In genomic region chr21:36704281-36704957, GRCh38 we compare ENCODE assay signal across 16 cellular contexts. TPM values are rescaled to one million over a fixed set of nuclear protein-coding genes. Genes with fewer than 3 reads are reported as not detected.
A peak's percentile ranks its signal among the peaks of the same experiment; 100 is the strongest.
DNase-seq lines count a peak whose midpoint lies in the region; ATAC-seq and TF ChIP-seq lines count a peak whose summit lies in the region.
"Had no signal": no experiment of that assay in that cellular context is flagged by ENCODE, and none has a peak within 500 bp of the region (broad histone marks: within the 10 kb centered on the region; RNA-seq: fewer than 3 reads in every experiment).

No MANE protein-coding gene starts in this region.

- no peak overlapping the region for H3K23ac ChIP-seq in neuronal stem cell (ENCODE audit: low read depth, low read length, poor library complexity)

- H4K91ac ChIP-seq in neuronal stem cell (ENCODE audit: low read depth, low read length, poor library complexity), result no peak overlapping the region

- POLR2A ChIA-PET in CD4-positive, alpha-beta T cell (lab: Charles Lee), result no interaction called here

- peaks cover 8 to 28% of the 10 kb centered on the region in 2 donors for H3K4me1 ChIP-seq in neuronal stem cell (ENCODE audit: control insufficient read depth in 2 of 2, insufficient read depth in 1 of 2, low read depth in 1 of 2, low read length in 2 of 2)

- no peak overlapping the region for H2AK5ac ChIP-seq in neuronal stem cell (ENCODE audit: low read depth, low read length)

- H3K36me3 ChIP-seq in H7 (replicated peaks; ENCODE audit: control insufficient read depth, insufficient read depth, low read length), result no peaks in the 10 kb centered on the region
- no peaks in the 10 kb centered on the region for H3K36me3 ChIP-seq in neuronal stem cell (replicated peaks in 1 of 2; ENCODE audit: control insufficient read depth in 2 of 2, insufficient read depth in 2 of 2, low read length in 2 of 2)

- no peak overlapping the region for H2BK5ac ChIP-seq in neuronal stem cell (ENCODE audit: low read length)

- no peak overlapping the region for H2BK12ac ChIP-seq in neuronal stem cell (ENCODE audit: low read length)

- no peak overlapping the region for H3K27ac ChIP-seq in CD4-positive, alpha-beta T cell (ENCODE audit: low read depth, low read length)
- no peak overlapping the region for H3K27ac ChIP-seq in neuronal stem cell (replicated peaks; ENCODE audit: low read length)

- no peak for DNase-seq in CD4-positive, alpha-beta T cell
- DNase-seq in H7, result peak; percentile 80
- no peak for DNase-seq in endothelial cell (ENCODE audit: low spot score)
- no peak for DNase-seq in neuronal stem cell (ENCODE audit: low spot score)
- DNase-seq in NCI-H526 (lab: John Stamatoyannopoulos, UW), result no peak
- DNase-seq in DMS79 (lab: John Stamatoyannopoulos, UW), result no peak
- DNase-seq in NOMO-1 (lab: John Stamatoyannopoulos, UW; ENCODE audit: unreplicated experiment in 2 of 2), result no peak
- no peak for DNase-seq in Right ventricle myocardium superior
- DNase-seq: anterior cingulate cortex; CD4-positive, alpha-beta memory T cell; foreskin melanocyte; NCI-H1092; NCI-H510A treated with DMSO at 0.1 percent for 48 hours; T1000 had no signal

- CTCF ChIA-PET in CD4-positive, alpha-beta T cell (lab: Charles Lee), result no interaction called here

- H3K27me3 Mint-ChIP-seq in CD4-positive, alpha-beta T cell, result peaks cover 80% of the 10 kb centered on the region
- H3K27me3 Mint-ChIP-seq in endothelial cell (ENCODE audit: unreplicated experiment), result peaks cover 37% of the 10 kb centered on the region

- no peaks in the 10 kb centered on the region for H3K36me3 Mint-ChIP-seq in CD4-positive, alpha-beta T cell (ENCODE audit: low read depth)
- H3K36me3 Mint-ChIP-seq in endothelial cell (ENCODE audit: low read depth, unreplicated experiment), result peaks cover 16% of the 10 kb centered on the region
- H3K36me3 Mint-ChIP-seq: CD4-positive, alpha-beta memory T cell; natural killer cell treated with Interleukin-12 subunit alpha and Interleukin-12 subunit beta and Interleukin-15 and Interleukin-18, amount 100 ng/mL, for 72 hours had no signal

- H3K4me2 ChIP-seq in neuronal stem cell (ENCODE audit: insufficient read depth, low read length, poor library complexity, severe bottlenecking), result peak overlapping the region; percentile 19

- no peak overlapping the region for H2BK120ac ChIP-seq in neuronal stem cell (ENCODE audit: low read depth, low read length)

- no peak for ATAC-seq in CD4-positive, alpha-beta T cell (ENCODE audit: poor library complexity)
- ATAC-seq in Right ventricle myocardium superior (ENCODE audit: poor library complexity), result no peak
- ATAC-seq: natural killer cell treated with Interleukin-12 subunit alpha and Interleukin-12 subunit beta and Interleukin-15 and Interleukin-18, amount 100 ng/mL, for 72 hours had no signal

- no peak overlapping the region for H3K14ac ChIP-seq in neuronal stem cell (ENCODE audit: low read length)

- H3K9me3 ChIP-seq in CD4-positive, alpha-beta T cell (ENCODE audit: control insufficient read depth, low read length), result no peaks in the 10 kb centered on the region
- H3K9me3 ChIP-seq in neuronal stem cell (replicated peaks in 1 of 2; ENCODE audit: control insufficient read depth in 2 of 2, insufficient read depth in 1 of 2, low read depth in 1 of 2, low read length in 2 of 2), result peaks cover 0 to 3% of the 10 kb centered on the region in 2 donors

- H3K18ac ChIP-seq in neuronal stem cell (ENCODE audit: low read length), result peak overlapping the region; percentile 71

- whole genome bisulfite sequencing in neuronal stem cell (ENCODE audit: extremely low coverage in 2 of 2, insufficient read length in 2 of 2, insufficient replicate concordance in 1 of 2), 2 donors, result no CpG with 5 or more reads among the region's 49 CpGs

- H3K27ac Mint-ChIP-seq in CD4-positive, alpha-beta T cell, result no peak overlapping the region
- no peak overlapping the region for H3K27ac Mint-ChIP-seq in endothelial cell (ENCODE audit: unreplicated experiment)
- H3K27ac Mint-ChIP-seq: CD4-positive, alpha-beta memory T cell; natural killer cell treated with Interleukin-12 subunit alpha and Interleukin-12 subunit beta and Interleukin-15 and Interleukin-18, amount 100 ng/mL, for 72 hours had no signal

- intact Hi-C loops in CD4-positive, alpha-beta T cell (cut with DNase I, micrococcal nuclease), result no loop called here
- intact Hi-C loops in Right ventricle myocardium superior (cut with DNase I), result no loop called here

- H3K9ac ChIP-seq in neuronal stem cell (ENCODE audit: low read depth, low read length, poor library complexity), result no peak overlapping the region

- no peaks in the 10 kb centered on the region for H3K9me3 Mint-ChIP-seq in CD4-positive, alpha-beta T cell
- H3K9me3 Mint-ChIP-seq in endothelial cell (ENCODE audit: unreplicated experiment), result no peaks in the 10 kb centered on the region
- H3K9me3 Mint-ChIP-seq: CD4-positive, alpha-beta memory T cell; natural killer cell treated with Interleukin-12 subunit alpha and Interleukin-12 subunit beta and Interleukin-15 and Interleukin-18, amount 100 ng/mL, for 72 hours had no signal

- peak overlapping the region; percentile 25 for H3K4me3 Mint-ChIP-seq in CD4-positive, alpha-beta T cell
- peak overlapping the region; percentile 51 for H3K4me3 Mint-ChIP-seq in endothelial cell (ENCODE audit: unreplicated experiment)
- H3K4me3 Mint-ChIP-seq: natural killer cell treated with Interleukin-12 subunit alpha and Interleukin-12 subunit beta and Interleukin-15 and Interleukin-18, amount 100 ng/mL, for 72 hours had no signal

- H3K4me1 Mint-ChIP-seq in CD4-positive, alpha-beta T cell (ENCODE audit: low read depth), result peaks cover 56% of the 10 kb centered on the region
- H3K4me1 Mint-ChIP-seq in endothelial cell (ENCODE audit: unreplicated experiment), result peaks cover 44% of the 10 kb centered on the region

- H3K4ac ChIP-seq in neuronal stem cell (ENCODE audit: low read length), result no peak overlapping the region

- H3K79me1 ChIP-seq in neuronal stem cell (ENCODE audit: low read depth, low read length), result peaks cover 1% of the 10 kb centered on the region

- H4K8ac ChIP-seq in neuronal stem cell (ENCODE audit: low read depth, low read length), result no peak overlapping the region

- H3K4me3 ChIP-seq in H7 (ENCODE audit: insufficient read depth, low read depth, low read length) (peak overlapping the region; percentile 14; the same call in 1 of the 2 replicates), neuronal stem cell (ENCODE audit: low read length in 2 of 2) (no peak overlapping the region)

- peak overlapping the region; percentile 0 for H2BK15ac ChIP-seq in neuronal stem cell (ENCODE audit: low read length)

- peaks cover 99% of the 10 kb centered on the region for H3K27me3 ChIP-seq in CD4-positive, alpha-beta T cell (ENCODE audit: control insufficient read depth, insufficient read depth, low read length)
- H3K27me3 ChIP-seq in H7 (ENCODE audit: control insufficient read depth, insufficient read depth, low read length), result peaks cover 100% of the 10 kb centered on the region
- peaks cover 92 to 100% (median 100%) of the 10 kb centered on the region in 3 experiments for H3K27me3 ChIP-seq in neuronal stem cell (ENCODE audit: control insufficient read depth in 3 of 3, insufficient read depth in 3 of 3, low read depth in 1 of 3, low read length in 3 of 3)

- no peak for TF ChIP-seq CTCF in CD4-positive, alpha-beta T cell (IDR thresholded peaks at IDR 0.05)
- no peak for TF ChIP-seq CTCF in endothelial cell (IDR thresholded peaks at IDR 0.05; ENCODE audit: unreplicated experiment)

- H2AFZ ChIP-seq in neuronal stem cell (ENCODE audit: low read length), result peak overlapping the region; percentile 63

RNA-seq across cellular contexts. Expression of gene SIM2, which starts 5.5 kb away (rescaled TPM):
- total RNA-seq in CD4-positive, alpha-beta T cell, result not detected
- 0.07 and 0.11 TPM in 2 replicates for total RNA-seq in H7 (2014; rRNA removed; shearing (Covaris generic))
- total RNA-seq in endothelial cell (ENCODE audit: unreplicated experiment) (17.1 TPM), Right ventricle myocardium superior (not detected)
- polyA plus RNA-seq in neuronal stem cell (2013, experiment 1 of 2), result 0.06 TPM
- 0.08 TPM for polyA plus RNA-seq in neuronal stem cell (2013, experiment 2 of 2)
- total RNA-seq: CD4-positive, alpha-beta memory T cell; temporal lobe had no signal

Comparison
In these comparisons a context has a peak if more than half of its experiments do, and no peak if none do; other contexts are left out.
1. RNA of gene SIM2, which starts 5.5 kb away (total RNA-seq): 17.1 TPM in endothelial cell (single experiment); not detected in Right ventricle myocardium superior (single experiment), 0.07 to 0.11 TPM in H7 and not detected in CD4-positive, alpha-beta T cell; every median in the first group is over 10 times any median in the second.